Comparison of ENCODE assay signal across 2 cellular contexts in the genomic region with DNA sequence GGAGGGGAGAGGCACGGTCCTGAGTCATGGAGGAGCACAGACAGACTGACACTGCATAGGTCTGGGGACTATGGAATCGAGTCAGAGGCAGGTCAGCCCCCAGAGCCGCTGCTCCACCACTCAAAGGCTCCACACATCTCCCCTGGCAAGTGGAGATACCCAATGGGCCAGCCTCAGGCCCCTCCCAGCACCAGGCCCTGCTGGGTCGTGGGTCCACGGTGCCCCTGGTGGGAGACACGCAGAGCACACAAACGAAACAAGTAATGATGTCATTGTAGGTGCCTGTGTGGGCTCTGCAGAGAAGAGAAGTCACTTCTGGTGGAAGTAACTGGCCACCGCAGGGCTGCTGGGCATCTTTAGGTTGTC.
TF ChIP-seq lines count a peak whose summit lies in the region.

No MANE protein-coding gene starts in this region.

TF ChIP-seq in GM23338, 12 proteins besides CTCF, POLR2A, EP300 and RAD21:
- TF ChIP-seq, protein P1, sequence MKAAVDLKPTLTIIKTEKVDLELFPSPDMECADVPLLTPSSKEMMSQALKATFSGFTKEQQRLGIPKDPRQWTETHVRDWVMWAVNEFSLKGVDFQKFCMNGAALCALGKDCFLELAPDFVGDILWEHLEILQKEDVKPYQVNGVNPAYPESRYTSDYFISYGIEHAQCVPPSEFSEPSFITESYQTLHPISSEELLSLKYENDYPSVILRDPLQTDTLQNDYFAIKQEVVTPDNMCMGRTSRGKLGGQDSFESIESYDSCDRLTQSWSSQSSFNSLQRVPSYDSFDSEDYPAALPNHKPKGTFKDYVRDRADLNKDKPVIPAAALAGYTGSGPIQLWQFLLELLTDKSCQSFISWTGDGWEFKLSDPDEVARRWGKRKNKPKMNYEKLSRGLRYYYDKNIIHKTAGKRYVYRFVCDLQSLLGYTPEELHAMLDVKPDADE (IDR thresholded peaks at IDR 0.05), result no peak
- no peak for TF ChIP-seq EZH2phosphoT487 (IDR thresholded peaks at IDR 0.05; ENCODE audit: unreplicated experiment)

TF ChIP-seq in neural cell, 6 proteins besides CTCF, POLR2A, EP300 and RAD21:
- TF ChIP-seq TAF1 (IDR thresholded peaks at IDR 0.05; ENCODE audit: low read depth), result no peak
- TF ChIP-seq EZH2 (IDR thresholded peaks at IDR 0.05; ENCODE audit: borderline replicate concordance, insufficient read depth, low read length, poor library complexity, severe bottlenecking), result no peak
- TF ChIP-seq MXI1 (conservative IDR thresholded peaks at IDR 0.05; ENCODE audit: poor library complexity, severe bottlenecking), result no peak
- no peak for TF ChIP-seq POLR2AphosphoS5 (IDR thresholded peaks at IDR 0.05)
- TF ChIP-seq, protein P2, sequence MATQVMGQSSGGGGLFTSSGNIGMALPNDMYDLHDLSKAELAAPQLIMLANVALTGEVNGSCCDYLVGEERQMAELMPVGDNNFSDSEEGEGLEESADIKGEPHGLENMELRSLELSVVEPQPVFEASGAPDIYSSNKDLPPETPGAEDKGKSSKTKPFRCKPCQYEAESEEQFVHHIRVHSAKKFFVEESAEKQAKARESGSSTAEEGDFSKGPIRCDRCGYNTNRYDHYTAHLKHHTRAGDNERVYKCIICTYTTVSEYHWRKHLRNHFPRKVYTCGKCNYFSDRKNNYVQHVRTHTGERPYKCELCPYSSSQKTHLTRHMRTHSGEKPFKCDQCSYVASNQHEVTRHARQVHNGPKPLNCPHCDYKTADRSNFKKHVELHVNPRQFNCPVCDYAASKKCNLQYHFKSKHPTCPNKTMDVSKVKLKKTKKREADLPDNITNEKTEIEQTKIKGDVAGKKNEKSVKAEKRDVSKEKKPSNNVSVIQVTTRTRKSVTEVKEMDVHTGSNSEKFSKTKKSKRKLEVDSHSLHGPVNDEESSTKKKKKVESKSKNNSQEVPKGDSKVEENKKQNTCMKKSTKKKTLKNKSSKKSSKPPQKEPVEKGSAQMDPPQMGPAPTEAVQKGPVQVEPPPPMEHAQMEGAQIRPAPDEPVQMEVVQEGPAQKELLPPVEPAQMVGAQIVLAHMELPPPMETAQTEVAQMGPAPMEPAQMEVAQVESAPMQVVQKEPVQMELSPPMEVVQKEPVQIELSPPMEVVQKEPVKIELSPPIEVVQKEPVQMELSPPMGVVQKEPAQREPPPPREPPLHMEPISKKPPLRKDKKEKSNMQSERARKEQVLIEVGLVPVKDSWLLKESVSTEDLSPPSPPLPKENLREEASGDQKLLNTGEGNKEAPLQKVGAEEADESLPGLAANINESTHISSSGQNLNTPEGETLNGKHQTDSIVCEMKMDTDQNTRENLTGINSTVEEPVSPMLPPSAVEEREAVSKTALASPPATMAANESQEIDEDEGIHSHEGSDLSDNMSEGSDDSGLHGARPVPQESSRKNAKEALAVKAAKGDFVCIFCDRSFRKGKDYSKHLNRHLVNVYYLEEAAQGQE (IDR thresholded peaks at IDR 0.05; ENCODE audit: borderline replicate concordance), result no peak
- no peak for TF ChIP-seq SMC3 (conservative IDR thresholded peaks at IDR 0.05; ENCODE audit: poor library complexity)
